In genomic region chr17:27506348-27507218, GRCh38 we compare ENCODE assay signal across 7 cellular contexts. TPM values are rescaled to one million over a fixed set of nuclear protein-coding genes. Genes with fewer than 3 reads are reported as not detected.
DNase-seq lines count a peak whose midpoint lies in the region; ATAC-seq and TF ChIP-seq lines count a peak whose summit lies in the region.

No MANE protein-coding gene starts in this region.

- no peak overlapping the region for H2BK12ac ChIP-seq in trophoblast cell (ENCODE audit: low read length)

- H4K91ac ChIP-seq in trophoblast cell (ENCODE audit: low read depth, low read length): no peak overlapping the region

- no peak overlapping the region for H4K8ac ChIP-seq in trophoblast cell (ENCODE audit: low read depth, low read length)

- H3K4me2 ChIP-seq in trophoblast cell (ENCODE audit: low read length) (peak overlapping the region; percentile 41), mammary epithelial cell (ENCODE audit: insufficient read depth, low read depth, low read length) (no peak overlapping the region)

- BruUV-seq in mammary epithelial cell (replicated peaks; lab: Mats Ljungman, UMichigan): no TSS peak

- H3K9ac ChIP-seq in trophoblast cell (ENCODE audit: low read length) (no peak overlapping the region), mammary epithelial cell (ENCODE audit: insufficient read depth, low read length) (no peak overlapping the region)

- DNase-seq in GM19238 (ENCODE audit: insufficient read length, low spot score) (peak; percentile 67), T1000 (lab: John Stamatoyannopoulos, UW) (peak; percentile 57), trophoblast cell (peak; percentile 94), G401 (ENCODE audit: low spot score) (no peak), mammary epithelial cell (no peak), occipital lobe (lab: John Stamatoyannopoulos, UW) (no peak)

- H3K4ac ChIP-seq in trophoblast cell (ENCODE audit: low read depth, low read length): peak overlapping the region; percentile 18

- no peak overlapping the region for H2AK5ac ChIP-seq in trophoblast cell (ENCODE audit: low read length)

- H4K12ac ChIP-seq in trophoblast cell (ENCODE audit: low read depth, low read length): no peak overlapping the region

- intact Hi-C loops in mammary epithelial cell (cut with micrococcal nuclease): no loop called here

- dilution Hi-C loops in mammary epithelial cell (cut with HindIII; ENCODE audit: low sequenced_read_pairs): no loop called here

- peak overlapping the region; percentile 20 for H2BK120ac ChIP-seq in trophoblast cell (ENCODE audit: insufficient read depth, low read length, poor library complexity)

- no peak overlapping the region for H3K4me3 ChIP-seq in trophoblast cell (ENCODE audit: low read depth, low read length)
- H3K4me3 ChIP-seq in mammary epithelial cell (replicated peaks in 1 of 3; ENCODE audit: insufficient read depth in 1 of 3, low read depth in 2 of 3, low read length in 3 of 3): no peak overlapping the region

- CTCF ChIA-PET in mammary epithelial cell (lab: Charles Lee; ENCODE audit: low non-redundant PET): no interaction called here

- peak overlapping the region; percentile 16 for H2BK5ac ChIP-seq in trophoblast cell (ENCODE audit: low read depth, low read length, poor library complexity)

- no peaks in the 10 kb centered on the region for H3K27me3 ChIP-seq in trophoblast cell (ENCODE audit: insufficient read depth, low read length)
- H3K27me3 ChIP-seq in mammary epithelial cell (ENCODE audit: insufficient read depth, low read length): no peaks in the 10 kb centered on the region

- ATAC-seq in HG02885 (IDR thresholded peaks at IDR 0.05; ENCODE audit: poor library complexity, unreplicated experiment): peak; percentile 71

- H3K36me3 ChIP-seq in trophoblast cell (ENCODE audit: control insufficient read depth in 1 of 2, insufficient read depth in 2 of 2, low read length in 2 of 2) (peaks cover 0 to 5% of the 10 kb centered on the region in 2 experiments), mammary epithelial cell (ENCODE audit: insufficient read depth, low read length) (no peaks in the 10 kb centered on the region)

- peaks cover 6% of the 10 kb centered on the region for H3K79me2 ChIP-seq in trophoblast cell (ENCODE audit: control insufficient read depth, insufficient read depth, low read length, poor library complexity)
- no peaks in the 10 kb centered on the region for H3K79me2 ChIP-seq in mammary epithelial cell (ENCODE audit: insufficient read depth, low read length)

- H2AFZ ChIP-seq in trophoblast cell (ENCODE audit: insufficient read depth, low read length, poor library complexity) (no peak overlapping the region), mammary epithelial cell (ENCODE audit: low read depth, low read length) (no peak overlapping the region)

- H3K23ac ChIP-seq in trophoblast cell (ENCODE audit: low read length): no peak overlapping the region

- no peak for TF ChIP-seq CTCF in mammary epithelial cell (conservative IDR thresholded peaks at IDR 0.05 in 1 of 2, IDR thresholded peaks at IDR 0.05 in 1 of 2; ENCODE audit: extremely low read depth in 1 of 2, insufficient read depth in 1 of 2, low read depth in 1 of 2, low read length in 2 of 2)

- in situ Hi-C loops in G401 (cut with HindIII; ENCODE audit: low sequenced_read_pairs): no loop called here
- in situ Hi-C loops in mammary epithelial cell (cut with MboI; ENCODE audit: low sequenced_read_pairs in 2 of 2): no loop called here

- no CpG with 5 or more reads among the region's 15 CpGs for WGBS in trophoblast cell (ENCODE audit: extremely low coverage, insufficient coverage, insufficient read length)
- 61% methylated on average over 13 of the region's 15 CpGs for WGBS in mammary epithelial cell (ENCODE audit: low coverage, missing lambda C conversion rate)

- H3K9me3 ChIP-seq in trophoblast cell (ENCODE audit: insufficient read depth, low read depth, low read length) (peaks cover 5% of the 10 kb centered on the region), mammary epithelial cell (replicated peaks; ENCODE audit: insufficient read depth, low read length) (no peaks in the 10 kb centered on the region)

- H3K27ac ChIP-seq in trophoblast cell (ENCODE audit: low read depth, low read length) (peak overlapping the region; percentile 78), mammary epithelial cell (ENCODE audit: insufficient read depth, low read depth, low read length) (no peak overlapping the region)

- no peaks in the 10 kb centered on the region for H4K20me1 ChIP-seq in mammary epithelial cell (ENCODE audit: insufficient read depth, low read length)

- peaks cover 24 to 26% of the 10 kb centered on the region in 2 experiments for H3K4me1 ChIP-seq in trophoblast cell (ENCODE audit: control insufficient read depth in 1 of 2, insufficient read depth in 2 of 2, low read length in 2 of 2)
- H3K4me1 ChIP-seq in mammary epithelial cell (ENCODE audit: insufficient read depth, low read length): no peaks in the 10 kb centered on the region

- H3K79me1 ChIP-seq in trophoblast cell (ENCODE audit: low read length): peaks cover 6% of the 10 kb centered on the region

- H3K18ac ChIP-seq in trophoblast cell (ENCODE audit: low read length): no peak overlapping the region

- no peak overlapping the region for H3K14ac ChIP-seq in trophoblast cell (ENCODE audit: low read length)

RNA-seq across cellular contexts. Expression of gene KSR1, which starts 50.3 kb away (rescaled TPM):
- 62.2 and 63.6 TPM in 2 replicates for polyA plus RNA-seq in trophoblast cell (2013)
- 2.7 and 6.0 TPM in 2 replicates for total RNA-seq in G401 (2014; rRNA removed; shearing (Covaris generic))
- 1 to 10 TPM; 1.6 to 1.7 TPM for total RNA-seq in mammary epithelial cell
- 0.78 TPM for polyA plus RNA-seq in mammary epithelial cell
- polyA minus RNA-seq in mammary epithelial cell: 6.8 TPM
- total RNA-seq in occipital lobe: 15.3 TPM

Comparison
In these comparisons a context has a peak if more than half of its experiments do, and no peak if none do; other contexts are left out.
1. DNase-seq: peak in GM19238 (single experiment), T1000 (single experiment) and trophoblast cell (2 of 2); none in G401 (single experiment), mammary epithelial cell (single experiment) and occipital lobe (single experiment).